In the genomic region with DNA sequence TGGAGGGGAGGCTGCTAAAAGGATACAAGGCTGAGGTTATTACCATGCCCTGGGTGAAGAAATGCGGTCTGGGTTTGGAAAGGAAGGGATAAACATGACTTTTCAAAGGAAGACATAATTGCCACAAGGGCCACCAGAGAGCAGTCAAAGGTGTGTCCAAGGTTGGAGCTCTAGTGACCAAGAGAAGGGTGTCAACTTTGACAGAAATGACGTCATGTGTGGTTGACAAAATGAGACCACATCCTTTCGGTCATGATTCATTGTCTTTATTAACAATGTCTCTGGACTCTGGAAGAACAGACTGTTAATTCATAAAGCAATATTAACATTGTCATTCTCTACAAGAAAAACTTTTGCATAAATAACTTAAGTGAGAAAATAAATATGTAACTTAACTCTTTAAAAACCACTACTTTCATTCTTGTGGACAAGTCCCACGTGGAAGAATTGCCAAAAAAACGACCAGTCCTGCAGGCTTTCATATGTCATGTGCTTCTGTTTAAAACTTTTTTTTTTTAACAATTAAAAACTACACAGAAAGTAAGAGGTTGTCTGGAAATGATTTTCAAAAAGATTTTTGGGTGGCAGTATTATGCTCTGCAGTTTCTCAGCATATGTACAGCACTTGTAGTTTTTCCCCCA, we compare ENCODE assay signal across 1 cellular context.
TF ChIP-seq lines count a peak whose summit lies in the region.

No MANE protein-coding gene starts in this region.

TF ChIP-seq in HEK293, 187 proteins besides CTCF, POLR2A, EP300 and RAD21 (continued from another document):
- TF ChIP-seq, protein P1, sequence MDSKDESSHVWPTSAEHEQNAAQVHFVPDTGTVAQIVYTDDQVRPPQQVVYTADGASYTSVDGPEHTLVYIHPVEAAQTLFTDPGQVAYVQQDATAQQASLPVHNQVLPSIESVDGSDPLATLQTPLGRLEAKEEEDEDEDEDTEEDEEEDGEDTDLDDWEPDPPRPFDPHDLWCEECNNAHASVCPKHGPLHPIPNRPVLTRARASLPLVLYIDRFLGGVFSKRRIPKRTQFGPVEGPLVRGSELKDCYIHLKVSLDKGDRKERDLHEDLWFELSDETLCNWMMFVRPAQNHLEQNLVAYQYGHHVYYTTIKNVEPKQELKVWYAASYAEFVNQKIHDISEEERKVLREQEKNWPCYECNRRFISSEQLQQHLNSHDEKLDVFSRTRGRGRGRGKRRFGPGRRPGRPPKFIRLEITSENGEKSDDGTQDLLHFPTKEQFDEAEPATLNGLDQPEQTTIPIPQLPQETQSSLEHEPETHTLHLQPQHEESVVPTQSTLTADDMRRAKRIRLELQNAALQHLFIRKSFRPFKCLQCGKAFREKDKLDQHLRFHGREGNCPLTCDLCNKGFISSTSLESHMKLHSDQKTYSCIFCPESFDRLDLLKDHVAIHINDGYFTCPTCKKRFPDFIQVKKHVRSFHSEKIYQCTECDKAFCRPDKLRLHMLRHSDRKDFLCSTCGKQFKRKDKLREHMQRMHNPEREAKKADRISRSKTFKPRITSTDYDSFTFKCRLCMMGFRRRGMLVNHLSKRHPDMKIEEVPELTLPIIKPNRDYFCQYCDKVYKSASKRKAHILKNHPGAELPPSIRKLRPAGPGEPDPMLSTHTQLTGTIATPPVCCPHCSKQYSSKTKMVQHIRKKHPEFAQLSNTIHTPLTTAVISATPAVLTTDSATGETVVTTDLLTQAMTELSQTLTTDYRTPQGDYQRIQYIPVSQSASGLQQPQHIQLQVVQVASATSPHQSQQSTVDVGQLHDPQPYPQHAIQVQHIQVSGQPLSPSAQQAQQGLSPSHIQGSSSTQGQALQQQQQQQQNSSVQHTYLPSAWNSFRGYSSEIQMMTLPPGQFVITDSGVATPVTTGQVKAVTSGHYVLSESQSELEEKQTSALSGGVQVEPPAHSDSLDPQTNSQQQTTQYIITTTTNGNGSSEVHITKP (tag by site-specific recombination; IDR thresholded peaks at IDR 0.05): no peak
- TF ChIP-seq ZNF830 (tag by site-specific recombination; IDR thresholded peaks at IDR 0.05; ENCODE audit: low read depth) (no peak), ZNF777 (tag by site-specific recombination; IDR thresholded peaks at IDR 0.05; ENCODE audit: borderline replicate concordance) (no peak), ZNF596 (tag by site-specific recombination; IDR thresholded peaks at IDR 0.05) (no peak), ZNF707 (tag by site-specific recombination; IDR thresholded peaks at IDR 0.05) (no peak), TSHZ1 (tag by site-specific recombination; IDR thresholded peaks at IDR 0.05; ENCODE audit: borderline replicate concordance) (no peak), ZNF654 (tag by site-specific recombination; IDR thresholded peaks at IDR 0.05; ENCODE audit: low read depth) (no peak)
